Comparison of ENCODE assay signal across 1 cellular context in the genomic region with DNA sequence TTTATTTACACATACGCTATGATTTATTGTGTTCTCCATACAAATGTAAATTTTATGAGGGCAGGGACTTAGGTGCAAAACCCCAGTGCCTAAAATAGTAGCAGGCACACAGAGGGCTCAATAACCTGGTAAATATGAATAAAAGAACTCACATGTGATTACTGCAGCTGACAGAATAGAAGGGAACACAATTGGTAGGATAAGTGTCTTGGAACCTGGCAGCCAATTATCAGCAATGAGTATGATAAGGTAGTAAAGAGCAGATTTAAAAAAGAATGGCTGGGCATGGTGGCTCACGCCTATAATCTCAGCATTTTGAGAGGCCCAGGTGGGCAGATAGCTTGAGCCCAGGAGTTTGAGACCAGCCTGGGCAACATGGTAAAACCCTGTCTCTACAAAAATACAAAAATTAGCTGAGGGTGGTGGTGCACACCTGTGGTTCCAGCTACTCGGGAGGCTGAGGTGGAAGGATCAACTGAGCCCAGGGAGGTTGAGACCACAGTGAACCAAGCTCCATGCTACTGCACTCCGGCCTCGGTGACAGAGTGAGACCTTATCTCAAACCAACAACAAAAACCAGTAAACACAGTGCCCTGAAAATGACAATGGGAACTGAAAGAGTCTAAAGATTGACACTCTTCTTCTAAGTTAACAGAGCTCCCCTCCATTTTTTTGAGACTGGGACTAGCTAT.
TF ChIP-seq lines count a peak whose summit lies in the region.

No MANE protein-coding gene starts in this region.

TF ChIP-seq in WTC11, 78 proteins besides CTCF, POLR2A, EP300 and RAD21:
- TF ChIP-seq ETV6 (CRISPR knock-in tag; IDR thresholded peaks at IDR 0.05) (no peak), IRF2 (CRISPR knock-in tag; IDR thresholded peaks at IDR 0.05; ENCODE audit: borderline replicate concordance, low read depth) (no peak), PRRX2 (CRISPR knock-in tag; IDR thresholded peaks at IDR 0.05) (no peak)
- TF ChIP-seq, protein P1, sequence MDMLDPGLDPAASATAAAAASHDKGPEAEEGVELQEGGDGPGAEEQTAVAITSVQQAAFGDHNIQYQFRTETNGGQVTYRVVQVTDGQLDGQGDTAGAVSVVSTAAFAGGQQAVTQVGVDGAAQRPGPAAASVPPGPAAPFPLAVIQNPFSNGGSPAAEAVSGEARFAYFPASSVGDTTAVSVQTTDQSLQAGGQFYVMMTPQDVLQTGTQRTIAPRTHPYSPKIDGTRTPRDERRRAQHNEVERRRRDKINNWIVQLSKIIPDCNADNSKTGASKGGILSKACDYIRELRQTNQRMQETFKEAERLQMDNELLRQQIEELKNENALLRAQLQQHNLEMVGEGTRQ (CRISPR knock-in tag; IDR thresholded peaks at IDR 0.05), result no peak
- TF ChIP-seq, protein P2, sequence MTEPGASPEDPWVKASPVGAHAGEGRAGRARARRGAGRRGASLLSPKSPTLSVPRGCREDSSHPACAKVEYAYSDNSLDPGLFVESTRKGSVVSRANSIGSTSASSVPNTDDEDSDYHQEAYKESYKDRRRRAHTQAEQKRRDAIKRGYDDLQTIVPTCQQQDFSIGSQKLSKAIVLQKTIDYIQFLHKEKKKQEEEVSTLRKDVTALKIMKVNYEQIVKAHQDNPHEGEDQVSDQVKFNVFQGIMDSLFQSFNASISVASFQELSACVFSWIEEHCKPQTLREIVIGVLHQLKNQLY (CRISPR knock-in tag; IDR thresholded peaks at IDR 0.05), result no peak
- TF ChIP-seq, protein P3, sequence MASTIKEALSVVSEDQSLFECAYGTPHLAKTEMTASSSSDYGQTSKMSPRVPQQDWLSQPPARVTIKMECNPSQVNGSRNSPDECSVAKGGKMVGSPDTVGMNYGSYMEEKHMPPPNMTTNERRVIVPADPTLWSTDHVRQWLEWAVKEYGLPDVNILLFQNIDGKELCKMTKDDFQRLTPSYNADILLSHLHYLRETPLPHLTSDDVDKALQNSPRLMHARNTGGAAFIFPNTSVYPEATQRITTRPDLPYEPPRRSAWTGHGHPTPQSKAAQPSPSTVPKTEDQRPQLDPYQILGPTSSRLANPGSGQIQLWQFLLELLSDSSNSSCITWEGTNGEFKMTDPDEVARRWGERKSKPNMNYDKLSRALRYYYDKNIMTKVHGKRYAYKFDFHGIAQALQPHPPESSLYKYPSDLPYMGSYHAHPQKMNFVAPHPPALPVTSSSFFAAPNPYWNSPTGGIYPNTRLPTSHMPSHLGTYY (CRISPR knock-in tag; IDR thresholded peaks at IDR 0.05), result no peak
- TF ChIP-seq, protein P4, sequence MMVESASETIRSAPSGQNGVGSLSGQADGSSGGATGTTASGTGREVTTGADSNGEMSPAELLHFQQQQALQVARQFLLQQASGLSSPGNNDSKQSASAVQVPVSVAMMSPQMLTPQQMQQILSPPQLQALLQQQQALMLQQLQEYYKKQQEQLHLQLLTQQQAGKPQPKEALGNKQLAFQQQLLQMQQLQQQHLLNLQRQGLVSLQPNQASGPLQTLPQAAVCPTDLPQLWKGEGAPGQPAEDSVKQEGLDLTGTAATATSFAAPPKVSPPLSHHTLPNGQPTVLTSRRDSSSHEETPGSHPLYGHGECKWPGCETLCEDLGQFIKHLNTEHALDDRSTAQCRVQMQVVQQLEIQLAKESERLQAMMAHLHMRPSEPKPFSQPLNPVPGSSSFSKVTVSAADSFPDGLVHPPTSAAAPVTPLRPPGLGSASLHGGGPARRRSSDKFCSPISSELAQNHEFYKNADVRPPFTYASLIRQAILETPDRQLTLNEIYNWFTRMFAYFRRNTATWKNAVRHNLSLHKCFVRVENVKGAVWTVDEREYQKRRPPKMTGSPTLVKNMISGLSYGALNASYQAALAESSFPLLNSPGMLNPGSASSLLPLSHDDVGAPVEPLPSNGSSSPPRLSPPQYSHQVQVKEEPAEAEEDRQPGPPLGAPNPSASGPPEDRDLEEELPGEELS (CRISPR knock-in tag; IDR thresholded peaks at IDR 0.05), result no peak
TF ChIP-seq in WTC11: peak in this region for 0.
